19 cellular contexts compared by ENCODE assay signal in the genomic region with DNA sequence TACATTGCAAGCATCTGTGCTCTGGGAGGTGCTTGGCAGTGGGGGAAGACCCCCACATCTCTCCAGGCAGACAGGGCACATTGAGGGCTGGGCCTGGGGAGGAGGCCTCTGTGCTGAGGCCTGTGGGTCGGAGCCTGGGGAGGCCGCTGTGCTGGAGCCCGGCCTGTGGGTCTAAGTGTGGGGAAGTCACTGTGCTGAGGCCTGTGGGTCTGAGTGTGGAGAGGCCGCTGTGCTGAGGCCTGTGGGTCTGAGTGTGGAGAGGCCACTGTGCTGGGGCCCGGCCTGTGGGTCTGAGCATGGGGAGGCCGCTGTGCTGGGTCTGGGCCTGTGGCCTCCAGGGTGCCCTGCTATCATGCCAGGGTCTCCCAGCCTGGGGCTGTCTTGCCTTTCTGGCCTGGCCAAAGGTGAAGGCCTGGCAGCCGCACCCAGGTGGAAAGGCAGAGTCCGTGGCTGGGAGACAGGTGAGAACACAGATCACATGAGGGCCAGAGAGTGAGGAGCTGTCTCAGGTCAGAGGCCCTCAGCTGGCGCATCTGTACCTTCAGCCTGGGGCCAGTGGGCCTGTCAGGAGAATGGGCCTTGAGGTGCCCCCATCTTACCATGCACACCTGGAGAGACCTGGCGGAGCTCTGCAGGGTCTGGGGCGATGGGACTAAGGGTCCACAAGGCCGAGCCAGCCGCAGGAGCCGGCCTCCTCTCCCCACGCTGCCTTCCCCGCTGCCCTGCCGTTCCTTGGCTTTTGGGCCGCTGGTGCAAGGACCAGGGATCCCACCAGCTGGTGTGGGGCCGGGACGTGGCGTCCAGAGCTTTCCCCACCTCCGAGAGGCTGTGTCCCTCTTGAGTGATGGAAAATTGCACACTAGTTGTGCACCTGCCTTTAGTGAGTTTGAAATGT. TPM values are rescaled to one million over a fixed set of nuclear protein-coding genes. Genes with fewer than 3 reads are reported as not detected.
"Had no signal": no experiment of that assay in that cellular context is flagged by ENCODE, and none has a peak within 500 bp of the region (broad histone marks: within the 10 kb centered on the region; RNA-seq: fewer than 3 reads in every experiment).

No MANE protein-coding gene starts in this region.

- H3K9me3 ChIP-seq: tibial nerve, uterus had no signal

- H3K9me3 Mint-ChIP-seq: activated CD4-positive, alpha-beta T cell treated with anti-CD3 and anti-CD28 coated beads, Interleukin-2, amount 10 ng/mL, durations not matched to agents 24 days and 14 days; activated CD8-positive, alpha-beta T cell treated with anti-CD3 and anti-CD28 coated beads for 36 hours; activated T-helper 17 cell treated with anti-CD3 and anti-CD28 coated beads, Interleukin-2, amount 50 U/mL, for 72 hours; mesothelial cell of epicardium; nephron; stimulated activated naive CD8-positive, alpha-beta T cell treated with anti-CD3 and anti-CD28 coated beads, Interleukin-15, Interleukin-2, amounts not matched to agents 100 ng/mL and 50 ng/mL, for 24 hours had no signal

- H3K4me3 ChIP-seq: hepatocyte, tibial nerve, uterus had no signal

- H3K27me3 Mint-ChIP-seq: activated CD4-positive, alpha-beta T cell treated with anti-CD3 and anti-CD28 coated beads, Interleukin-2, amount 10 ng/mL, durations not matched to agents 24 days and 14 days; activated CD8-positive, alpha-beta T cell treated with anti-CD3 and anti-CD28 coated beads for 36 hours; activated T-helper 17 cell treated with anti-CD3 and anti-CD28 coated beads, Interleukin-2, amount 50 U/mL, for 72 hours; stimulated activated naive CD8-positive, alpha-beta T cell treated with anti-CD3 and anti-CD28 coated beads, Interleukin-15, Interleukin-2, amounts not matched to agents 100 ng/mL and 50 ng/mL, for 24 hours had no signal

- H3K27ac ChIP-seq: brain microvascular endothelial cell, hepatocyte, uterus had no signal

- H3K4me2 ChIP-seq: hepatocyte had no signal

- DNase-seq: activated CD4-positive, alpha-beta T cell treated with anti-CD3 and anti-CD28 coated beads, Interleukin-2, amount 10 ng/mL, durations not matched to agents 24 days and 14 days; activated CD8-positive, alpha-beta T cell treated with anti-CD3 and anti-CD28 coated beads for 36 hours; activated naive CD4-positive, alpha-beta T cell; activated T-cell treated with anti-CD3 and anti-CD28 coated beads, Interleukin-2, amount 50 U/mL, for 1 hour; anterior cingulate cortex; brain microvascular endothelial cell; effector CD4-positive, alpha-beta T cell; occipital lobe; posterior cingulate gyrus; stimulated activated CD4-positive, alpha-beta T cell treated with anti-CD3 and anti-CD28 coated beads, Interleukin-2, amount 100 ng/mL, for 24 hours; T1000; uterus had no signal

- ATAC-seq: activated CD8-positive, alpha-beta T cell treated with anti-CD3 and anti-CD28 coated beads for 36 hours; activated T-helper 17 cell treated with anti-CD3 and anti-CD28 coated beads, Interleukin-2, amount 50 U/mL, for 72 hours had no signal

- H3K4me1 Mint-ChIP-seq: activated T-helper 17 cell treated with anti-CD3 and anti-CD28 coated beads, Interleukin-2, amount 50 U/mL, for 72 hours; mesothelial cell of epicardium; nephron had no signal

- H3K27me3 ChIP-seq: brain microvascular endothelial cell, hepatocyte, tibial nerve, uterus had no signal

- H3K79me2 ChIP-seq: hepatocyte had no signal

- H3K4me3 Mint-ChIP-seq: activated CD4-positive, alpha-beta T cell treated with anti-CD3 and anti-CD28 coated beads, Interleukin-2, amount 10 ng/mL, durations not matched to agents 24 days and 14 days; activated CD8-positive, alpha-beta T cell treated with anti-CD3 and anti-CD28 coated beads for 36 hours; activated T-helper 17 cell treated with anti-CD3 and anti-CD28 coated beads, Interleukin-2, amount 50 U/mL, for 72 hours; mesothelial cell of epicardium; nephron; stimulated activated naive CD8-positive, alpha-beta T cell treated with anti-CD3 and anti-CD28 coated beads, Interleukin-15, Interleukin-2, amounts not matched to agents 100 ng/mL and 50 ng/mL, for 24 hours had no signal

- H3K27ac Mint-ChIP-seq: activated CD4-positive, alpha-beta T cell treated with anti-CD3 and anti-CD28 coated beads, Interleukin-2, amount 10 ng/mL, durations not matched to agents 24 days and 14 days; activated CD8-positive, alpha-beta T cell treated with anti-CD3 and anti-CD28 coated beads for 36 hours; activated T-helper 17 cell treated with anti-CD3 and anti-CD28 coated beads, Interleukin-2, amount 50 U/mL, for 72 hours; mesothelial cell of epicardium; nephron; stimulated activated naive CD8-positive, alpha-beta T cell treated with anti-CD3 and anti-CD28 coated beads, Interleukin-15, Interleukin-2, amounts not matched to agents 100 ng/mL and 50 ng/mL, for 24 hours had no signal

- H3K4me1 ChIP-seq: tibial nerve, uterus had no signal

- H2AFZ ChIP-seq: hepatocyte had no signal

- H3K36me3 ChIP-seq: uterus had no signal

RNA-seq across cellular contexts. Expression of a gene that starts 30.7 kb away (rescaled TPM):
- total RNA-seq: lung microvascular endothelial cell had no signal

RNA-seq across cellular contexts. Expression of a gene that starts 57.7 kb away (rescaled TPM):
- total RNA-seq: hepatocyte had no signal
